Comparison of ENCODE assay signal across 1 cellular context in genomic region chr10:16817125-16818019, GRCh38.
TF ChIP-seq lines count a peak whose summit lies in the region.

TSS of gene RSU1 (minus strand) at chr10:16817424. CDS start at chr10:16817081, 343 bp downstream.

TF ChIP-seq in GM12878, 131 proteins besides CTCF, POLR2A, EP300 and RAD21 (continued from another document and continues in another):
- TF ChIP-seq SKIL (IDR thresholded peaks at IDR 0.05; ENCODE audit: low read depth, poor library complexity, severe bottlenecking) (no peak), PAX8 (IDR thresholded peaks at IDR 0.05) (no peak), CREB1 (IDR thresholded peaks at IDR 0.05; ENCODE audit: low read depth) (0 out of 2 replicates have a peak, but pooled peaks have one; percentile 26), RB1 (IDR thresholded peaks at IDR 0.05; ENCODE audit: borderline replicate concordance) (peak; percentile 95; the same call in 1 of the 2 replicates), SUZ12 (IDR thresholded peaks at IDR 0.05; ENCODE audit: unreplicated experiment) (no peak), NFIC (IDR thresholded peaks at IDR 0.05; ENCODE audit: low read depth, low read length) (no peak), FOXM1 (IDR thresholded peaks at IDR 0.05; ENCODE audit: low read depth, low read length) (no peak), NR2C1 (IDR thresholded peaks at IDR 0.05) (no peak), KLF5 (IDR thresholded peaks at IDR 0.05; ENCODE audit: partially characterized antibody) (no peak), MYB (IDR thresholded peaks at IDR 0.05; ENCODE audit: borderline replicate concordance, low read depth, low read length) (no peak), TCF3 (IDR thresholded peaks at IDR 0.05; ENCODE audit: borderline replicate concordance, insufficient read depth, low read depth, low read length) (0 out of 2 replicates have a peak, but pooled peaks have one; percentile 28), E2F4 (IDR thresholded peaks at IDR 0.05; ENCODE audit: low read depth, low read length) (no peak), ZBED1 (IDR thresholded peaks at IDR 0.05; ENCODE audit: borderline replicate concordance) (no peak), ZNF687 (IDR thresholded peaks at IDR 0.05) (peak; percentile 15), ZNF24 (IDR thresholded peaks at IDR 0.05) (no peak), BHLHE40 (IDR thresholded peaks at IDR 0.05; ENCODE audit: borderline replicate concordance in 1 of 2, low read depth in 2 of 2, low read length in 1 of 2) (peak; percentile 36 to 65; a peak in 3 of 4 replicates), STAT3 (IDR thresholded peaks at IDR 0.05; ENCODE audit: low read depth, low read length) (no peak), HDAC2 (IDR thresholded peaks at IDR 0.05) (no peak), IKZF2 (IDR thresholded peaks at IDR 0.05) (peak; percentile 24 to 44; a peak in 3 of 4 replicates), MYC (IDR thresholded peaks at IDR 0.05; ENCODE audit: insufficient read depth, insufficient read length, insufficient replicate concordance, low read length, severe bottlenecking) (no peak), RELA (IDR thresholded peaks at IDR 0.05; ENCODE audit: borderline replicate concordance, partially characterized antibody) (peak; percentile 7), MEF2A (IDR thresholded peaks at IDR 0.05; ENCODE audit: insufficient read depth, low read depth, low read length) (no peak), SMAD1 (IDR thresholded peaks at IDR 0.05; ENCODE audit: low read depth, partially characterized antibody) (no peak), PKNOX1 (IDR thresholded peaks at IDR 0.05) (peak; percentile 37; the same call in 1 of the 2 replicates), GATAD2B (conservative IDR thresholded peaks at IDR 0.05; ENCODE audit: low read depth) (peak; percentile 6; the same call in 1 of the 2 replicates), IRF4 (IDR thresholded peaks at IDR 0.05; ENCODE audit: low read depth, low read length) (no peak), ZNF622 (IDR thresholded peaks at IDR 0.05) (no peak), CBX3 (IDR thresholded peaks at IDR 0.05; ENCODE audit: borderline replicate concordance, low read depth) (no peak), CEBPZ (IDR thresholded peaks at IDR 0.05; ENCODE audit: low read depth, low read length) (no peak), ZBTB11 (CRISPR knock-in tag; IDR thresholded peaks at IDR 0.05) (no peak), SIX5 (IDR thresholded peaks at IDR 0.05; ENCODE audit: low read depth, low read length, severe bottlenecking) (peak; percentile 77), NKRF (conservative IDR thresholded peaks at IDR 0.05) (peak; percentile 85), ATF3 (IDR thresholded peaks at IDR 0.05; ENCODE audit: borderline replicate concordance, extremely low read depth, low read depth, low read length) (no peak), HCFC1 (IDR thresholded peaks at IDR 0.05; ENCODE audit: low read length) (peak; percentile 83), USF1 (IDR thresholded peaks at IDR 0.05; ENCODE audit: borderline replicate concordance, extremely low read length, insufficient read depth, low read depth, low read length) (no peak)
